Comparison of ENCODE assay signal across 10 cellular contexts in genomic region chr11:12179521-12179920, GRCh38.
DNase-seq lines count a peak whose midpoint lies in the region; ATAC-seq and TF ChIP-seq lines count a peak whose summit lies in the region.
"Had no signal": no experiment of that assay in that cellular context is flagged by ENCODE, and none has a peak within 500 bp of the region (broad histone marks: within the 10 kb centered on the region; RNA-seq: fewer than 3 reads in every experiment).

No MANE protein-coding gene starts in this region.

- no peaks in the 10 kb centered on the region for H3K27me3 Mint-ChIP-seq in activated naive CD4-positive, alpha-beta T cell treated with anti-CD3 and anti-CD28 coated beads, Interleukin-2, amount 50 U/mL, for 24 hours
- H3K27me3 Mint-ChIP-seq in activated naive CD4-positive, alpha-beta T cell treated with anti-CD3 and anti-CD28 coated beads, Interleukin-2, amount 10 ng/mL, durations not matched to agents 7 days and 5 days: no peaks in the 10 kb centered on the region
- no peaks in the 10 kb centered on the region for H3K27me3 Mint-ChIP-seq in activated naive CD8-positive, alpha-beta T cell treated with anti-CD3 and anti-CD28 coated beads, Interleukin-2, amount 10 ng/mL, durations not matched to agents 7 days and 5 days
- H3K27me3 Mint-ChIP-seq: CD4-positive, alpha-beta T cell had no signal

- H3K4me1 ChIP-seq in upper lobe of right lung: peaks cover 29% of the 10 kb centered on the region

- H3K9me3 ChIP-seq in upper lobe of right lung: no peaks in the 10 kb centered on the region

- H3K27ac ChIP-seq in upper lobe of right lung: peak overlapping the region; percentile 63

- H3K4me1 Mint-ChIP-seq in activated naive CD4-positive, alpha-beta T cell treated with anti-CD3 and anti-CD28 coated beads, Interleukin-2, amount 50 U/mL, for 24 hours: peaks cover 51% of the 10 kb centered on the region
- H3K4me1 Mint-ChIP-seq in activated naive CD4-positive, alpha-beta T cell treated with anti-CD3 and anti-CD28 coated beads, Interleukin-2, amount 10 ng/mL, durations not matched to agents 7 days and 5 days: peaks cover 51% of the 10 kb centered on the region
- peaks cover 42% of the 10 kb centered on the region for H3K4me1 Mint-ChIP-seq in activated naive CD8-positive, alpha-beta T cell treated with anti-CD3 and anti-CD28 coated beads, Interleukin-2, amount 10 ng/mL, durations not matched to agents 7 days and 5 days

- no peak overlapping the region for H3K4me3 ChIP-seq in upper lobe of right lung

- intact Hi-C loops in left colon (cut with DNase I, micrococcal nuclease): no loop called here
- intact Hi-C loops in upper lobe of right lung (cut with DNase I): no loop called here

- DNase-seq in activated naive CD4-positive, alpha-beta T cell treated with anti-CD3 and anti-CD28 coated beads, Interleukin-2, amount 10 ng/mL, durations not matched to agents 7 days and 5 days: no peak
- no peak for DNase-seq in activated naive CD8-positive, alpha-beta T cell treated with anti-CD3 and anti-CD28 coated beads, Interleukin-2, amount 10 ng/mL, durations not matched to agents 7 days and 5 days
- DNase-seq in left colon (peak in 1 of 2 donors; percentile 49), upper lobe of right lung (peak; percentile 12), NOMO-1 (lab: John Stamatoyannopoulos, UW; ENCODE audit: unreplicated experiment in 2 of 2) (no peak)
- DNase-seq: CD4-positive, alpha-beta T cell; PC-3 had no signal

- ATAC-seq in activated naive CD8-positive, alpha-beta T cell treated with anti-CD3 and anti-CD28 coated beads, Interleukin-2, amount 10 ng/mL, durations not matched to agents 7 days and 5 days (ENCODE audit: low read depth): no peak
- ATAC-seq in left colon (peak; percentile 67), upper lobe of right lung (peak; percentile 71), GM21447 (IDR thresholded peaks at IDR 0.05; ENCODE audit: unreplicated experiment) (no peak), HG03108 (IDR thresholded peaks at IDR 0.05; ENCODE audit: unreplicated experiment) (no peak)
- ATAC-seq: PC-3 had no signal

- no peak for TF ChIP-seq CTCF in upper lobe of right lung (IDR thresholded peaks at IDR 0.05)

- peaks cover 3% of the 10 kb centered on the region for H3K36me3 Mint-ChIP-seq in activated naive CD4-positive, alpha-beta T cell treated with anti-CD3 and anti-CD28 coated beads, Interleukin-2, amount 50 U/mL, for 24 hours
- peaks cover 12% of the 10 kb centered on the region for H3K36me3 Mint-ChIP-seq in activated naive CD4-positive, alpha-beta T cell treated with anti-CD3 and anti-CD28 coated beads, Interleukin-2, amount 10 ng/mL, durations not matched to agents 7 days and 5 days
- H3K36me3 Mint-ChIP-seq in activated naive CD8-positive, alpha-beta T cell treated with anti-CD3 and anti-CD28 coated beads, Interleukin-2, amount 10 ng/mL, durations not matched to agents 7 days and 5 days: peaks cover 11% of the 10 kb centered on the region

- H3K27me3 ChIP-seq in upper lobe of right lung: no peaks in the 10 kb centered on the region

- H3K4me3 Mint-ChIP-seq in activated naive CD4-positive, alpha-beta T cell treated with anti-CD3 and anti-CD28 coated beads, Interleukin-2, amount 50 U/mL, for 24 hours: no peak overlapping the region
- no peak overlapping the region for H3K4me3 Mint-ChIP-seq in activated naive CD4-positive, alpha-beta T cell treated with anti-CD3 and anti-CD28 coated beads, Interleukin-2, amount 10 ng/mL, durations not matched to agents 7 days and 5 days
- no peak overlapping the region for H3K4me3 Mint-ChIP-seq in activated naive CD8-positive, alpha-beta T cell treated with anti-CD3 and anti-CD28 coated beads, Interleukin-2, amount 10 ng/mL, durations not matched to agents 7 days and 5 days
- H3K4me3 Mint-ChIP-seq: CD4-positive, alpha-beta T cell had no signal

- peak overlapping the region; percentile 3 for H3K27ac Mint-ChIP-seq in activated naive CD4-positive, alpha-beta T cell treated with anti-CD3 and anti-CD28 coated beads, Interleukin-2, amount 50 U/mL, for 24 hours
- no peak overlapping the region for H3K27ac Mint-ChIP-seq in activated naive CD4-positive, alpha-beta T cell treated with anti-CD3 and anti-CD28 coated beads, Interleukin-2, amount 10 ng/mL, durations not matched to agents 7 days and 5 days
- peak overlapping the region; percentile 43 for H3K27ac Mint-ChIP-seq in activated naive CD8-positive, alpha-beta T cell treated with anti-CD3 and anti-CD28 coated beads, Interleukin-2, amount 10 ng/mL, durations not matched to agents 7 days and 5 days
- H3K27ac Mint-ChIP-seq: CD4-positive, alpha-beta T cell had no signal

- CTCF ChIA-PET in activated naive CD4-positive, alpha-beta T cell treated with anti-CD3 and anti-CD28 coated beads, Interleukin-2, amount 10 ng/mL, durations not matched to agents 7 days and 5 days (lab: Charles Lee): interaction anchor here (1.0 to 3.1 kb wide), 4 partner anchors 13 to 135 kb away, joined by 3 to 14 read pairs (median 4); no protein-coding TSS in a partner anchor

- no peaks in the 10 kb centered on the region for H3K36me3 ChIP-seq in upper lobe of right lung

- POLR2A ChIA-PET in activated naive CD8-positive, alpha-beta T cell treated with anti-CD3 and anti-CD28 coated beads, Interleukin-2, amount 10 ng/mL, durations not matched to agents 7 days and 5 days (lab: Charles Lee): interaction anchor here (1.1 kb wide), 1 partner anchor 10 kb away, joined by 3 read pairs; no protein-coding TSS in a partner anchor

- no peaks in the 10 kb centered on the region for H3K9me3 Mint-ChIP-seq in activated naive CD4-positive, alpha-beta T cell treated with anti-CD3 and anti-CD28 coated beads, Interleukin-2, amount 50 U/mL, for 24 hours
- H3K9me3 Mint-ChIP-seq in activated naive CD4-positive, alpha-beta T cell treated with anti-CD3 and anti-CD28 coated beads, Interleukin-2, amount 10 ng/mL, durations not matched to agents 7 days and 5 days: no peaks in the 10 kb centered on the region
- H3K9me3 Mint-ChIP-seq in activated naive CD8-positive, alpha-beta T cell treated with anti-CD3 and anti-CD28 coated beads, Interleukin-2, amount 10 ng/mL, durations not matched to agents 7 days and 5 days: no peaks in the 10 kb centered on the region
- H3K9me3 Mint-ChIP-seq: CD4-positive, alpha-beta T cell had no signal

Comparison
In these comparisons a context has a peak if more than half of its experiments do, and no peak if none do; other contexts are left out.
1. ATAC-seq: peak in left colon (single experiment) and upper lobe of right lung (single experiment); none in activated naive CD8-positive, alpha-beta T cell treated with anti-CD3 and anti-CD28 coated beads, Interleukin-2, amount 10 ng/mL, durations not matched to agents 7 days and 5 days (single experiment), GM21447 (single experiment) and HG03108 (single experiment).